5 cellular contexts compared by ENCODE assay signal in genomic region chr4:6302869-6303268, GRCh38.
"Had no signal": no experiment of that assay in that cellular context is flagged by ENCODE, and none has a peak within 500 bp of the region (broad histone marks: within the 10 kb centered on the region; RNA-seq: fewer than 3 reads in every experiment).

No MANE protein-coding gene starts in this region.

- ATAC-seq: GM23338 had no signal

- H3K9me3 Mint-ChIP-seq: H9 had no signal

- H3K4me3 ChIP-seq: GM23338 had no signal

- H3K4me3 Mint-ChIP-seq: GM23338, H9 had no signal

- H3K4me2 ChIP-seq: GM23338 had no signal

- H3K4me1 Mint-ChIP-seq: GM23338 had no signal

- DNase-seq: H9, HCEC 1CT, IMR-90, KBM-7 had no signal

- H3K27ac Mint-ChIP-seq: GM23338, H9 had no signal
